In genomic region chr2:208318127-208318526, GRCh38 we compare ENCODE assay signal across 21 cellular contexts.
"Had no signal": no experiment of that assay in that cellular context is flagged by ENCODE, and none has a peak within 500 bp of the region (broad histone marks: within the 10 kb centered on the region; RNA-seq: fewer than 3 reads in every experiment).

No MANE protein-coding gene starts in this region.

- H3K4me3 Mint-ChIP-seq: activated naive CD8-positive, alpha-beta T cell treated with anti-CD3 and anti-CD28 coated beads for 36 hours; activated T-cell treated with anti-CD3 and anti-CD28 coated beads, Interleukin-2, amount 50 U/mL, for 4 hours; stimulated activated naive CD8-positive, alpha-beta T cell treated with anti-CD3 and anti-CD28 coated beads, Interleukin-15, Interleukin-2, amounts not matched to agents 100 ng/mL and 50 ng/mL, for 24 hours; T-cell had no signal

- H3K9me3 Mint-ChIP-seq: activated naive CD8-positive, alpha-beta T cell treated with anti-CD3 and anti-CD28 coated beads for 36 hours; activated T-cell treated with anti-CD3 and anti-CD28 coated beads, Interleukin-2, amount 50 U/mL, for 4 hours; naive thymus-derived CD8-positive, alpha-beta T cell; stimulated activated naive CD8-positive, alpha-beta T cell treated with anti-CD3 and anti-CD28 coated beads, Interleukin-15, Interleukin-2, amounts not matched to agents 100 ng/mL and 50 ng/mL, for 24 hours; T-cell had no signal

- H3K27ac Mint-ChIP-seq: activated naive CD8-positive, alpha-beta T cell treated with anti-CD3 and anti-CD28 coated beads for 36 hours; stimulated activated naive CD8-positive, alpha-beta T cell treated with anti-CD3 and anti-CD28 coated beads, Interleukin-15, Interleukin-2, amounts not matched to agents 100 ng/mL and 50 ng/mL, for 24 hours; T-cell had no signal

- H3K27ac ChIP-seq: neutrophil, suprapubic skin, upper lobe of left lung had no signal

- H3K27me3 ChIP-seq: gastroesophageal sphincter, neutrophil, right atrium auricular region, suprapubic skin, upper lobe of left lung had no signal

- H3K4me1 ChIP-seq: upper lobe of left lung had no signal

- DNase-seq: activated CD4-positive, alpha-beta T cell treated with anti-CD3 and anti-CD28 coated beads for 1 hour; activated CD4-positive, alpha-beta T cell treated with anti-CD3 and anti-CD28 coated beads, Interleukin-2, amount 50 U/mL, for 4 hours; activated naive CD8-positive, alpha-beta T cell treated with anti-CD3 and anti-CD28 coated beads for 36 hours; activated T-cell treated with anti-CD3 and anti-CD28 coated beads, Interleukin-2, amount 50 U/mL, for 4 hours; dermis blood vessel endothelial cell; erythroblast; left colon; mucosa of descending colon; naive thymus-derived CD8-positive, alpha-beta T cell; posterior cingulate gyrus; stimulated activated CD4-positive, alpha-beta T cell treated with anti-CD3 and anti-CD28 coated beads, Interleukin-4, amount 100 ng/mL, for 4 hours; stimulated activated CD8-positive, alpha-beta memory T cell treated with anti-CD3 and anti-CD28 coated beads, Interleukin-4, amount 100 ng/mL, for 48 hours; T-cell; T1000; upper lobe of left lung had no signal

- H3K4me3 ChIP-seq: gastroesophageal sphincter, mucosa of descending colon, right atrium auricular region, skin epidermis, suprapubic skin, upper lobe of left lung had no signal

- H3K9me3 ChIP-seq: gastroesophageal sphincter, mucosa of descending colon, neutrophil, right atrium auricular region, suprapubic skin, upper lobe of left lung had no signal

- H3K27me3 Mint-ChIP-seq: activated naive CD8-positive, alpha-beta T cell treated with anti-CD3 and anti-CD28 coated beads for 36 hours; naive thymus-derived CD8-positive, alpha-beta T cell; stimulated activated naive CD8-positive, alpha-beta T cell treated with anti-CD3 and anti-CD28 coated beads, Interleukin-15, Interleukin-2, amounts not matched to agents 100 ng/mL and 50 ng/mL, for 24 hours; T-cell had no signal

- ATAC-seq: activated T-cell treated with anti-CD3 and anti-CD28 coated beads, Interleukin-2, amount 50 U/mL, for 4 hours; gastroesophageal sphincter; left colon; mucosa of descending colon; naive thymus-derived CD8-positive, alpha-beta T cell; T-cell had no signal
